In genomic region chr6:108083349-108083748, GRCh38 we compare ENCODE assay signal across 24 cellular contexts. TPM values are rescaled to one million over a fixed set of nuclear protein-coding genes. Genes with fewer than 3 reads are reported as not detected.
DNase-seq lines count a peak whose midpoint lies in the region; FAIRE-seq and TF ChIP-seq lines count a peak whose summit lies in the region.
"Had no signal": no experiment of that assay in that cellular context is flagged by ENCODE, and none has a peak within 500 bp of the region (broad histone marks: within the 10 kb centered on the region; RNA-seq: fewer than 3 reads in every experiment).

No MANE protein-coding gene starts in this region.

- no peaks in the 10 kb centered on the region for H3K36me3 ChIP-seq in mesenchymal stem cell (ENCODE audit: control insufficient read depth in 1 of 2, insufficient read depth in 2 of 2, low read depth in 1 of 2, low read length in 2 of 2)
- H3K36me3 ChIP-seq: SJCRH30 had no signal

- WGBS in mesenchymal stem cell = 100% methylated on average over 3 of the region's 5 CpGs

- no peak overlapping the region for H3K18ac ChIP-seq in mesenchymal stem cell (ENCODE audit: low read depth in 1 of 2, low read length in 2 of 2)

- H3K4ac ChIP-seq in mesenchymal stem cell (ENCODE audit: low read depth in 1 of 2, low read length in 2 of 2) = no peak overlapping the region

- H3K4me3 Mint-ChIP-seq in CD14-positive monocyte = no peak overlapping the region
- H3K4me3 Mint-ChIP-seq in activated T-helper 1 cell treated with anti-CD3 and anti-CD28 coated beads, Interleukin-12 subunit alpha, Interleukin-12 subunit beta, Interleukin-2, Interleukin-4 antibody, amounts not matched to agents 30 ng/mL and 10 ng/mL and 1 ng/mL, durations not matched to agents 14 hours and 24 hours and 36 hours = no peak overlapping the region
- H3K4me3 Mint-ChIP-seq: CD4-positive, alpha-beta T cell had no signal

- peak overlapping the region in 6 of 7 donors; percentile 32 to 85 (median 61) for H3K27ac Mint-ChIP-seq in CD14-positive monocyte
- H3K27ac Mint-ChIP-seq in activated T-helper 1 cell treated with anti-CD3 and anti-CD28 coated beads, Interleukin-12 subunit alpha, Interleukin-12 subunit beta, Interleukin-2, Interleukin-4 antibody, amounts not matched to agents 30 ng/mL and 10 ng/mL and 1 ng/mL, durations not matched to agents 14 hours and 24 hours and 36 hours = no peak overlapping the region
- H3K27ac Mint-ChIP-seq: CD4-positive, alpha-beta T cell had no signal

- H3K79me1 ChIP-seq in mesenchymal stem cell (replicated peaks; ENCODE audit: low read length, poor library complexity, severe bottlenecking) = no peaks in the 10 kb centered on the region

- H3K27me3 Mint-ChIP-seq in CD14-positive monocyte (ENCODE audit: low read depth in 3 of 3) = peaks cover 18 to 27% (median 19%) of the 10 kb centered on the region in 3 donors
- H3K27me3 Mint-ChIP-seq in activated T-helper 1 cell treated with anti-CD3 and anti-CD28 coated beads, Interleukin-12 subunit alpha, Interleukin-12 subunit beta, Interleukin-2, Interleukin-4 antibody, amounts not matched to agents 30 ng/mL and 10 ng/mL and 1 ng/mL, durations not matched to agents 14 hours and 24 hours and 36 hours (ENCODE audit: insufficient read depth) = peaks cover 30% of the 10 kb centered on the region

- no peaks in the 10 kb centered on the region for H3K36me3 Mint-ChIP-seq in CD14-positive monocyte
- H3K36me3 Mint-ChIP-seq in activated T-helper 1 cell treated with anti-CD3 and anti-CD28 coated beads, Interleukin-12 subunit alpha, Interleukin-12 subunit beta, Interleukin-2, Interleukin-4 antibody, amounts not matched to agents 30 ng/mL and 10 ng/mL and 1 ng/mL, durations not matched to agents 14 hours and 24 hours and 36 hours (ENCODE audit: low read depth) = no peaks in the 10 kb centered on the region

- no peak overlapping the region for H3K23ac ChIP-seq in mesenchymal stem cell (ENCODE audit: low read length in 2 of 2)

- H3K27ac ChIP-seq in mesenchymal stem cell (ENCODE audit: low read length, poor library complexity, severe bottlenecking) = no peak overlapping the region
- H3K27ac ChIP-seq: GM23248, SJCRH30 had no signal

- no peak for DNase-seq in CD14-positive monocyte (ENCODE audit: low spot score)
- peak; percentile 26 for DNase-seq in NCI-H226
- peak; percentile 18 for DNase-seq in epithelial cell of esophagus (ENCODE audit: low read depth)
- DNase-seq in mesenchymal stem cell = peak; percentile 4
- no peak for DNase-seq in HTR-8/SVneo (ENCODE audit: insufficient read length, low spot score)
- DNase-seq in activated T-helper 1 cell treated with anti-CD3 and anti-CD28 coated beads, Interleukin-12 subunit alpha, Interleukin-12 subunit beta, Interleukin-2, Interleukin-4 antibody, amounts not matched to agents 30 ng/mL and 10 ng/mL and 1 ng/mL, durations not matched to agents 14 hours and 24 hours and 36 hours (ENCODE audit: low spot score) = no peak
- no peak for DNase-seq in posterior cingulate gyrus
- DNase-seq: CD4-positive, alpha-beta T cell; GM23248; H7; Karpas-422; MV-4-11; NCI-H1105; NCI-H1436 treated with DMSO at 0.1 percent for 48 hours; NCI-H1930; NCI-H2107; NCI-H446; NCI-H524 treated with DMSO at 0.1 percent for 48 hours; NCI-H82; NK-92 treated with Interleukin-12 subunit alpha and Interleukin-12 subunit beta, amount 100 ng/mL, for 24 hours; PC-3; SJCRH30 had no signal

- no peak overlapping the region for H3K4me2 ChIP-seq in mesenchymal stem cell (ENCODE audit: low read length, poor library complexity, severe bottlenecking)

- no peak overlapping the region for H4K8ac ChIP-seq in mesenchymal stem cell (ENCODE audit: low read length)

- peaks cover 10% of the 10 kb centered on the region for H3K4me1 Mint-ChIP-seq in CD14-positive monocyte
- no peaks in the 10 kb centered on the region for H3K4me1 Mint-ChIP-seq in activated T-helper 1 cell treated with anti-CD3 and anti-CD28 coated beads, Interleukin-12 subunit alpha, Interleukin-12 subunit beta, Interleukin-2, Interleukin-4 antibody, amounts not matched to agents 30 ng/mL and 10 ng/mL and 1 ng/mL, durations not matched to agents 14 hours and 24 hours and 36 hours (ENCODE audit: low read depth)

- no peak overlapping the region for H2AK5ac ChIP-seq in mesenchymal stem cell (ENCODE audit: low read length, severe bottlenecking)

- H2BK120ac ChIP-seq in mesenchymal stem cell (ENCODE audit: low read depth, low read length) = no peak overlapping the region

- H3K9me3 ChIP-seq in mesenchymal stem cell (ENCODE audit: control insufficient read depth, low read length) = no peaks in the 10 kb centered on the region
- H3K9me3 ChIP-seq: SJCRH30 had no signal

- no peak overlapping the region for H2BK15ac ChIP-seq in mesenchymal stem cell (ENCODE audit: low read depth, poor library complexity, severe bottlenecking)

- intact Hi-C loops in CD14-positive monocyte (cut with micrococcal nuclease) = no loop called here
- intact Hi-C loops in activated T-helper 1 cell treated with anti-CD3 and anti-CD28 coated beads, Interleukin-12 subunit alpha, Interleukin-12 subunit beta, Interleukin-2, Interleukin-4 antibody, amounts not matched to agents 30 ng/mL and 10 ng/mL and 1 ng/mL, durations not matched to agents 14 hours and 24 hours and 36 hours (cut with micrococcal nuclease) = no loop called here
- intact Hi-C loops in posterior cingulate gyrus (cut with DNase I) = no loop called here

- TF ChIP-seq CTCF in CD14-positive monocyte (IDR thresholded peaks at IDR 0.05) = no peak
- no peak for TF ChIP-seq CTCF in epithelial cell of esophagus (IDR thresholded peaks at IDR 0.05; ENCODE audit: insufficient read depth, low read depth, low read length, missing control alignments)

- no peak overlapping the region for H3K4me3 ChIP-seq in epithelial cell of esophagus (ENCODE audit: low read length)
- H3K4me3 ChIP-seq in mesenchymal stem cell (ENCODE audit: insufficient read depth in 1 of 2, low read depth in 1 of 2, low read length in 2 of 2) = no peak overlapping the region
- H3K4me3 ChIP-seq: GM23248, SJCRH30 had no signal

- no peak overlapping the region for H2AFZ ChIP-seq in mesenchymal stem cell (ENCODE audit: low read depth, low read length)
- H2AFZ ChIP-seq: GM23248 had no signal

- peaks cover 1 to 12% (median 6%) of the 10 kb centered on the region in 7 donors for H3K9me3 Mint-ChIP-seq in CD14-positive monocyte
- H3K9me3 Mint-ChIP-seq in activated T-helper 1 cell treated with anti-CD3 and anti-CD28 coated beads, Interleukin-12 subunit alpha, Interleukin-12 subunit beta, Interleukin-2, Interleukin-4 antibody, amounts not matched to agents 30 ng/mL and 10 ng/mL and 1 ng/mL, durations not matched to agents 14 hours and 24 hours and 36 hours = no peaks in the 10 kb centered on the region
- H3K9me3 Mint-ChIP-seq: CD4-positive, alpha-beta T cell had no signal

- H3K14ac ChIP-seq in mesenchymal stem cell (ENCODE audit: low read length in 2 of 2) = no peak overlapping the region

- peaks cover 9% of the 10 kb centered on the region for H3K4me1 ChIP-seq in mesenchymal stem cell (ENCODE audit: control insufficient read depth, insufficient read depth, low read depth, low read length)

- FAIRE-seq in HTR-8/SVneo (lab: Jason Lieb, UNC) = no peak
- FAIRE-seq: D721Med, GM18507 had no signal

- no peak overlapping the region for H2BK5ac ChIP-seq in mesenchymal stem cell (ENCODE audit: low read depth, low read length, poor library complexity, severe bottlenecking)

- no peaks in the 10 kb centered on the region for H3K27me3 ChIP-seq in mesenchymal stem cell (ENCODE audit: control insufficient read depth in 1 of 2, insufficient read depth in 1 of 2, low read length in 2 of 2)
- H3K27me3 ChIP-seq: SJCRH30 had no signal

- no peak overlapping the region for H2BK12ac ChIP-seq in mesenchymal stem cell (ENCODE audit: low read length in 2 of 2)

- no peak overlapping the region for H3K9ac ChIP-seq in mesenchymal stem cell (ENCODE audit: low read length)
- H3K9ac ChIP-seq: GM23248 had no signal

- H4K91ac ChIP-seq in mesenchymal stem cell (ENCODE audit: low read length) = no peak overlapping the region

RNA-seq across cellular contexts. Expression of gene OSTM1, which starts 8.8 kb away (rescaled TPM):
- polyA plus RNA-seq in CD14-positive monocyte = 10 to 100 TPM; 49.7 to 60.1 TPM
- polyA plus RNA-seq in mesenchymal stem cell (2013, experiment 1 of 2) = 48.2 TPM
- polyA plus RNA-seq in mesenchymal stem cell (2013, experiment 2 of 2) = 48.8 TPM
- 19.9 and 22.5 TPM in 2 replicates for total RNA-seq in activated T-helper 1 cell treated with anti-CD3 and anti-CD28 coated beads, Interleukin-12 subunit alpha, Interleukin-12 subunit beta, Interleukin-2, Interleukin-4 antibody, amounts not matched to agents 30 ng/mL and 10 ng/mL and 1 ng/mL, durations not matched to agents 14 hours and 24 hours and 36 hours

Comparison
In these comparisons a context has a peak if more than half of its experiments do, and no peak if none do; other contexts are left out.
1. DNase-seq: peak in NCI-H226 (single experiment), epithelial cell of esophagus (single experiment) and mesenchymal stem cell (single experiment); none in CD14-positive monocyte (single experiment), HTR-8/SVneo (single experiment), activated T-helper 1 cell treated with anti-CD3 and anti-CD28 coated beads, Interleukin-12 subunit alpha, Interleukin-12 subunit beta, Interleukin-2, Interleukin-4 antibody, amounts not matched to agents 30 ng/mL and 10 ng/mL and 1 ng/mL, durations not matched to agents 14 hours and 24 hours and 36 hours (single experiment) and posterior cingulate gyrus (0 of 10).